Comparison of ENCODE assay signal across 12 cellular contexts in genomic region chr20:50504231-50504823, GRCh38. TPM values are rescaled to one million over a fixed set of nuclear protein-coding genes. Genes with fewer than 3 reads are reported as not detected.
DNase-seq lines count a peak whose midpoint lies in the region; ATAC-seq and TF ChIP-seq lines count a peak whose summit lies in the region.
"Had no signal": no experiment of that assay in that cellular context is flagged by ENCODE, and none has a peak within 500 bp of the region (broad histone marks: within the 10 kb centered on the region; RNA-seq: fewer than 3 reads in every experiment).

No MANE protein-coding gene starts in this region.

- H3K27me3 Mint-ChIP-seq in IgD-negative memory B cell, result no peaks in the 10 kb centered on the region

- intact Hi-C loops in mucosa of descending colon (cut with DNase I, micrococcal nuclease), result no loop called here
- intact Hi-C loops in ascending aorta (cut with DNase I), result no loop called here

- peak overlapping the region; percentile 40 to 82 (median 65) for H3K27ac Mint-ChIP-seq in IgD-negative memory B cell

- H3K36me3 ChIP-seq in ACC112 (ENCODE audit: insufficient read depth, low read length) (no peaks in the 10 kb centered on the region), mucosa of descending colon (ENCODE audit: low read depth) (no peaks in the 10 kb centered on the region), ascending aorta (no peaks in the 10 kb centered on the region)

- no peaks in the 10 kb centered on the region for H3K79me2 ChIP-seq in ACC112 (ENCODE audit: control insufficient read depth, insufficient read depth, low read length, unreplicated experiment)

- DNase-seq in choroid plexus epithelial cell (ENCODE audit: low read depth) (no peak), mucosa of descending colon (no peak), ascending aorta (ENCODE audit: low spot score in 2 of 2) (no peak)
- DNase-seq: activated CD4-positive, alpha-beta T cell treated with anti-CD3 and anti-CD28 coated beads, Interleukin-2, amount 50 U/mL, for 4 hours; Calu3; glutamatergic neuron; NCI-H1417 treated with DMSO at 0.1 percent for 48 hours had no signal

- peak overlapping the region; percentile 4; the same call in 1 of the 2 replicates for H3K27ac ChIP-seq in ACC112 (ENCODE audit: low read depth, low read length)
- H3K27ac ChIP-seq in ascending aorta, result no peak overlapping the region

- TF ChIP-seq CTCF in choroid plexus epithelial cell (conservative IDR thresholded peaks at IDR 0.05; ENCODE audit: low read depth, low read length), result peak; percentile 28
- TF ChIP-seq CTCF in mucosa of descending colon (IDR thresholded peaks at IDR 0.05), result no peak
- TF ChIP-seq CTCF in ascending aorta (IDR thresholded peaks at IDR 0.05), result no peak

- no peaks in the 10 kb centered on the region for H3K9me3 Mint-ChIP-seq in IgD-negative memory B cell

- H3K4me3 ChIP-seq in ACC112 (ENCODE audit: low read depth, low read length) (no peak overlapping the region), choroid plexus epithelial cell (ENCODE audit: low read depth, low read length) (no peak overlapping the region), mucosa of descending colon (no peak overlapping the region), ascending aorta (no peak overlapping the region)

- H3K4me1 ChIP-seq in ACC112 (ENCODE audit: control insufficient read depth, insufficient read depth, low read length, unreplicated experiment) (peaks cover 21% of the 10 kb centered on the region), mucosa of descending colon (ENCODE audit: low read depth) (peaks cover 2% of the 10 kb centered on the region), ascending aorta (no peaks in the 10 kb centered on the region)

- H3K4me3 Mint-ChIP-seq in IgD-negative memory B cell, result peak overlapping the region in 3 of 4 donors; percentile 18 to 88 (median 81)

- H3K36me3 Mint-ChIP-seq in IgD-negative memory B cell, result peaks cover 2% of the 10 kb centered on the region

- H3K27me3 ChIP-seq in ACC112 (ENCODE audit: insufficient read depth, low read length) (no peaks in the 10 kb centered on the region), ascending aorta (no peaks in the 10 kb centered on the region)

- H3K4me1 Mint-ChIP-seq in IgD-negative memory B cell, result peaks cover 32 to 38% (median 33%) of the 10 kb centered on the region in 3 donors

- ATAC-seq in mucosa of descending colon (peak; percentile 18), HG03571 (IDR thresholded peaks at IDR 0.05; ENCODE audit: unreplicated experiment) (no peak), HG03108 (IDR thresholded peaks at IDR 0.05; ENCODE audit: unreplicated experiment) (no peak), GM19324 (IDR thresholded peaks at IDR 0.05; ENCODE audit: low FRiP score, unreplicated experiment) (no peak)

- peak overlapping the region; percentile 68 for H2AFZ ChIP-seq in ACC112 (ENCODE audit: low read length, unreplicated experiment)

- no peaks in the 10 kb centered on the region for H3K9me3 ChIP-seq in mucosa of descending colon
- no peaks in the 10 kb centered on the region for H3K9me3 ChIP-seq in ascending aorta

RNA-seq across cellular contexts. Expression of gene PTPN1, which starts 5.9 kb away (rescaled TPM):
- 73.8 TPM for polyA plus RNA-seq in IgD-negative memory B cell
- total RNA-seq in mucosa of descending colon, result 10 to 100 TPM; 33.2 to 35.1 (median 33.4) TPM
- 30.2 TPM for total RNA-seq in ascending aorta
